ENCODE assay signal across 8 cellular contexts in the genomic region with DNA sequence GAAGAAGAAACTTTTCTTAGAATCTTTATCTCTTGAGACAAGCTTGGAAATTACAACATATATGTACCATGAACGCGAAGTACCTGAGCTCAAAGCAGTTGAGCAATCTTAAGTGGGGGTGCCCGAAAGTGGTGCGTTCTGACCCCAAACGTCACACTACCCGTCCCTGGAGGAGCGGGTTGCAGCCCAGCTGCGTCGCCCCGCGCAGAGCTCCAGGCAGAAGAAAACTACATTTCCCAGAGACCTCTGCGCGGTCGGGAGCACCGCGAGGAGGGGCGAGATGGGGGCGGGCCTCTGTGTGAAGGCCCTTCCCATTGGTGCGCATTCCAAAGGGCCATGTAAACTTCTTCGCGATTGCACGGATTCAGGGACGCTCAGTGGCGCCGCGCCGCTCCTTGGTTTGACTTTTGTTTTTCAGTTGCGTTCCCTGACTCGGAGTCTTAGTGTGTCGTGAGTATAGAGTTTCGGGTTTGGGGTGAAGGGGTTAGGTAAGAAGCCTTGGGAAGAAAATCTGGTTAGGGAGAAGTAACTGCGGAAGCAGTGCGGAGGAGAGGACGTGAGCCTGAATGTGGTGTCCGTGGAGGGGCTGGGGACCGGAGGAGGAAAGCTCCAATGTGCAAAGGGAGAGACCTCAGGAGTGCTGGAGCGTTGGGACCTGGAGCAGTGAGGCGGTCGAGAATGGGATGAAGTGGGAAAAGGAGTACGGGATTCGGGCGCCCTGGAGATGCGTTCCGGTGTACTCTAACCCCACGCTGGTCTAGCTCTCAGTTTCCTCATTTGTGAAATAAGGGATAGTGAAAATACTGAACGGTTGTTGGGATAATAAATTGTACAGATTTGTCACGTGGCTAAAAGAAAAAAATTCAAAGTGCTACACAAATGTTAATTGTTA. TPM values are rescaled to one million over a fixed set of nuclear protein-coding genes. Genes with fewer than 3 reads are reported as not detected.
DNase-seq lines count a peak whose midpoint lies in the region; ATAC-seq and TF ChIP-seq lines count a peak whose summit lies in the region.

TSS of gene CCDC77 (plus strand) at position 410 of the 892 bp plus-strand sequence. CDS start 7,740 bp downstream, outside the sequence.

- ATAC-seq in HG02623 (IDR thresholded peaks at IDR 0.05; ENCODE audit: unreplicated experiment) (peak; percentile 99), Panc1 (peak; percentile 100), right cardiac atrium (peak; percentile 99 to 100)
- peak; percentile 99 for ATAC-seq in activated naive CD8-positive, alpha-beta T cell treated with anti-CD3 and anti-CD28 coated beads, Interleukin-2, amount 50 U/mL, for 24 hours

- H3K27ac Mint-ChIP-seq in activated naive CD8-positive, alpha-beta T cell treated with anti-CD3 and anti-CD28 coated beads, Interleukin-2, amount 50 U/mL, for 24 hours, result no peak within 1 kb of the TSS

- H3K27me3 Mint-ChIP-seq in activated naive CD8-positive, alpha-beta T cell treated with anti-CD3 and anti-CD28 coated beads, Interleukin-2, amount 50 U/mL, for 24 hours, result no peaks in the 10 kb centered on the region

- BruUV-seq in Panc1 (replicated peaks; lab: Mats Ljungman, UMichigan), result TSS peak; percentile 89

- in situ Hi-C loops in Panc1 (cut with HindIII; ENCODE audit: low pct_unique_long_range_greater_than_20kb, low sequenced_read_pairs), result no loop called here

- no peaks in the 10 kb centered on the region for H3K4me1 Mint-ChIP-seq in activated naive CD8-positive, alpha-beta T cell treated with anti-CD3 and anti-CD28 coated beads, Interleukin-2, amount 50 U/mL, for 24 hours

- H3K36me3 ChIP-seq in Panc1 (ENCODE audit: control insufficient read depth, insufficient read depth, low read length) (peaks cover 5% of the 10 kb centered on the region; the same call in 1 of the 2 replicates), sigmoid colon (no peaks in the 10 kb centered on the region)

- WGBS in right cardiac atrium, result under 1% methylated on average over 47 of the region's 47 CpGs
- 0% methylated on average over 47 of the region's 47 CpGs for WGBS in sigmoid colon, 2 donors

- TF ChIP-seq POLR2A in sigmoid colon (IDR thresholded peaks at IDR 0.05), result no peak

- no peak within 1 kb of the TSS for H3K4me3 Mint-ChIP-seq in activated naive CD8-positive, alpha-beta T cell treated with anti-CD3 and anti-CD28 coated beads, Interleukin-2, amount 50 U/mL, for 24 hours

- H3K4me3 ChIP-seq in Panc1 (ENCODE audit: low read depth in 2 of 2, low read length in 2 of 2), result peak within 1 kb of the TSS; percentile 95 to 98
- peak within 1 kb of the TSS; percentile 70 for H3K4me3 ChIP-seq in right cardiac atrium (ENCODE audit: low read length)
- peak within 1 kb of the TSS; percentile 49 to 68 (median 56) for H3K4me3 ChIP-seq in sigmoid colon

- no peaks in the 10 kb centered on the region for H3K9me3 Mint-ChIP-seq in activated naive CD8-positive, alpha-beta T cell treated with anti-CD3 and anti-CD28 coated beads, Interleukin-2, amount 50 U/mL, for 24 hours

- H3K4me1 ChIP-seq in Panc1 (ENCODE audit: control insufficient read depth, insufficient read depth, low read length), result peaks cover 8% of the 10 kb centered on the region
- H3K4me1 ChIP-seq in right cardiac atrium (ENCODE audit: control insufficient read depth, insufficient read depth, low read length), result no peaks in the 10 kb centered on the region
- H3K4me1 ChIP-seq in sigmoid colon, result peaks cover 0 to 16% (median 9%) of the 10 kb centered on the region in 4 donors

- peaks cover 2% of the 10 kb centered on the region for H3K36me3 Mint-ChIP-seq in activated naive CD8-positive, alpha-beta T cell treated with anti-CD3 and anti-CD28 coated beads, Interleukin-2, amount 50 U/mL, for 24 hours (ENCODE audit: low read depth)

- TF ChIP-seq CTCF in GM12873 (IDR thresholded peaks at IDR 0.05; ENCODE audit: insufficient read depth, low read depth, low read length, missing control alignments) (peak; percentile 32), Panc1 (IDR thresholded peaks at IDR 0.05) (no peak; the same call in 1 of the 2 replicates), sigmoid colon (IDR thresholded peaks at IDR 0.05) (no peak)

- H3K9me3 ChIP-seq in Panc1 (ENCODE audit: control insufficient read depth, insufficient read depth, low read depth, low read length) (no peaks in the 10 kb centered on the region), right cardiac atrium (ENCODE audit: control insufficient read depth, low read length) (no peaks in the 10 kb centered on the region), sigmoid colon (no peaks in the 10 kb centered on the region)

- intact Hi-C loops in Panc1 (cut with micrococcal nuclease; ENCODE audit: unreplicated experiment) (no loop called here), right cardiac atrium (cut with DNase I) (no loop called here), sigmoid colon (cut with DNase I) (no loop called here)

- H3K27ac ChIP-seq in Panc1 (ENCODE audit: low read length) (peak within 1 kb of the TSS; percentile 83), right cardiac atrium (ENCODE audit: low read length) (peak within 1 kb of the TSS; percentile 32), sigmoid colon (peak within 1 kb of the TSS; percentile 71 to 82 (median 76))

- no peaks in the 10 kb centered on the region for H3K27me3 ChIP-seq in Panc1 (ENCODE audit: control insufficient read depth, insufficient read depth, low read length)
- no peaks in the 10 kb centered on the region for H3K27me3 ChIP-seq in right cardiac atrium (ENCODE audit: control insufficient read depth, insufficient read depth)
- H3K27me3 ChIP-seq in sigmoid colon, result no peaks in the 10 kb centered on the region

- peak; percentile 58 for DNase-seq in Panc1 (ENCODE audit: low read depth, low spot score)
- DNase-seq in activated naive CD8-positive, alpha-beta T cell treated with anti-CD3 and anti-CD28 coated beads, Interleukin-2, amount 50 U/mL, for 24 hours, result peak; percentile 91
- peak; percentile 90 to 95 (median 95) for DNase-seq in right cardiac atrium
- peak; percentile 95 for DNase-seq in sigmoid colon
- DNase-seq in NCI-H2171 (lab: John Stamatoyannopoulos, UW), result no peak
- DNase-seq in DMS 273 (lab: John Stamatoyannopoulos, UW; ENCODE audit: unreplicated experiment), result no peak

- CTCF ChIA-PET in Panc1 (lab: Charles Lee), result interaction anchor here (1.0 kb wide), 2 partner anchors 169 to 170 kb away, joined by 3 read pairs; no protein-coding TSS in a partner anchor

- POLR2A ChIA-PET in Panc1 (lab: Charles Lee), result interaction anchor here (0.6 to 0.8 kb wide), 2 partner anchors 12 to 77 kb away, joined by 4 read pairs; partner anchors contain the start of gene KDM5A

- TF ChIP-seq EP300 in sigmoid colon (IDR thresholded peaks at IDR 0.05), result no peak

RNA-seq across cellular contexts. Expression of gene CCDC77, which starts in this region (rescaled TPM):
- 9.8 TPM for total RNA-seq in Panc1 (2021; ENCODE audit: unreplicated experiment)
- 6.5 TPM for polyA plus RNA-seq in Panc1 (2012; ENCODE audit: insufficient read length)
- 1 to 10 TPM; 2.9 to 4.1 (median 3.4) TPM for total RNA-seq in right cardiac atrium
- polyA plus RNA-seq in right cardiac atrium, result 3.1 TPM
- total RNA-seq in sigmoid colon, result 1 to 10 TPM; 2.9 to 8.6 (median 6.1) TPM
- polyA plus RNA-seq in sigmoid colon, result 1 to 10 TPM; 2.8 to 6.5 (median 4.2) TPM

Comparison
In these comparisons a context has a peak if more than half of its experiments do, and no peak if none do; other contexts are left out.
1. DNase-seq: peak in Panc1 (single experiment), activated naive CD8-positive, alpha-beta T cell treated with anti-CD3 and anti-CD28 coated beads, Interleukin-2, amount 50 U/mL, for 24 hours (single experiment), right cardiac atrium (3 of 3) and sigmoid colon (single experiment); none in NCI-H2171 (single experiment) and DMS 273 (single experiment).
2. H3K27ac ChIP-seq: peak in every context shown above with its lines; median percentile 83 in Panc1; 76 in sigmoid colon; 32 in right cardiac atrium.
3. Peak in every context shown above with its lines, with median percentiles within 50 percentile points of each other: ATAC-seq and H3K4me3 ChIP-seq.